20 cellular contexts compared by ENCODE assay signal in the genomic region with DNA sequence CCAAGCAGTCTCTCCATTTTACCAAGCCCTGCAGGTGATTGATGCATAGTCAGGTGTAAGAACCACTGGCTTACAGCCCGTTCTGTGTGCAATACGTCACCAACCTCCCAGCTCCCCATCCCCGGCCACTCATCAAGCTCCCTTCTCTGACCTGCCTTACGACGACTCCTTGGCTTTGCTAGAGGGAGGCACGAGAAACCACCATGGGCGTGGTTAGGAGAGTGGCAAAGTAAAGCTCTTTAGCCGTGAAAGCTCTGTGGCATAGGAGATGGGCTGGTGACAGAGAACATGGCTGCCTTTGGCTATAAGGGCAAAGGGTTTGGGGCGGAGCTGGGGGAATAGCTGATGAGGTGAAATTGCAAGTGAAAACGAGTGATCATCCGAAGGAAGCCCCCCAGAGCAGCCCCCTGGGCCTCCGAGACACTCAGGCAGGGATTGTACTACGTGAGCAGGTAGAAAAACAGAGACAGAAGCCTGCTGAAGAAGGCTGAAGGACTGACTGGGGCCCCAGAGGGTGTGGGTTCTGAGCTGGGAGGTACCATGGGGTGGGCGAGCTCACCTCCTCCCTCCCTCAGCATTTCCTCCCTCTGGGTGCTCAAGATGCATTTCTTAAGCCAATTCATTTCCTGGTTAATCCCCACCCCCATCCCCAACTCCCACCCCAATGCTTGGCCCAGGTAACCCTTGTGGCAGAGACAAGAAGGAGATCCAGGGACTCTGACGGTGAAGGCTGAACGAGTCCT.
DNase-seq lines count a peak whose midpoint lies in the region; ATAC-seq and TF ChIP-seq lines count a peak whose summit lies in the region.
"Had no signal": no experiment of that assay in that cellular context is flagged by ENCODE, and none has a peak within 500 bp of the region (broad histone marks: within the 10 kb centered on the region; RNA-seq: fewer than 3 reads in every experiment).

No MANE protein-coding gene starts in this region.

- H3K4me3 ChIP-seq in GM23338 (no peak overlapping the region), sigmoid colon (no peak overlapping the region)
- H3K4me3 ChIP-seq: HAP-1, PC-9, SJCRH30 had no signal

- no peaks in the 10 kb centered on the region for H3K27me3 ChIP-seq in GM23338 (ENCODE audit: insufficient read depth)
- H3K27me3 ChIP-seq in sigmoid colon: no peaks in the 10 kb centered on the region
- H3K27me3 ChIP-seq: SJCRH30 had no signal

- H4K20me1 ChIP-seq in GM23338 (replicated peaks; ENCODE audit: insufficient read depth): no peaks in the 10 kb centered on the region

- no peaks in the 10 kb centered on the region for H3K36me3 Mint-ChIP-seq in GM23338 (ENCODE audit: low read depth)
- H3K36me3 Mint-ChIP-seq: CD14-positive monocyte, IgD-negative memory B cell had no signal

- H3K9me2 ChIP-seq in GM23338 (ENCODE audit: insufficient read depth): no peaks in the 10 kb centered on the region

- no peak for TF ChIP-seq POLR2A in sigmoid colon (IDR thresholded peaks at IDR 0.05)

- TF ChIP-seq CTCF in GM23338 (conservative IDR thresholded peaks at IDR 0.05; ENCODE audit: low read depth in 2 of 2): no peak
- TF ChIP-seq CTCF in sigmoid colon (IDR thresholded peaks at IDR 0.05): no peak

- H3K36me3 ChIP-seq in GM23338 (ENCODE audit: insufficient read depth) (no peaks in the 10 kb centered on the region), KOPT-K1 (ENCODE audit: insufficient read depth, low read length) (no peaks in the 10 kb centered on the region), sigmoid colon (no peaks in the 10 kb centered on the region)
- H3K36me3 ChIP-seq: HAP-1, SJCRH30 had no signal

- intact Hi-C loops in sigmoid colon (cut with DNase I): no loop called here

- no peaks in the 10 kb centered on the region for H3K9me3 ChIP-seq in KOPT-K1 (ENCODE audit: insufficient read depth, low read length, poor library complexity, severe bottlenecking)
- H3K9me3 ChIP-seq in sigmoid colon: no peaks in the 10 kb centered on the region
- H3K9me3 ChIP-seq: HAP-1, SJCRH30 had no signal

- H3K4me1 ChIP-seq in GM23338 (ENCODE audit: insufficient read depth) (peaks cover 2% of the 10 kb centered on the region; the same call in 1 of the 2 replicates), sigmoid colon (no peaks in the 10 kb centered on the region)
- H3K4me1 ChIP-seq: HAP-1, SJCRH30 had no signal

- no peaks in the 10 kb centered on the region for H3K9me3 Mint-ChIP-seq in GM23338
- H3K9me3 Mint-ChIP-seq: IgD-negative memory B cell had no signal

- no peak overlapping the region for H3K4me2 ChIP-seq in GM23338
- H3K4me2 ChIP-seq: PC-9 had no signal

- H3K4me3 Mint-ChIP-seq in GM23338: no peak overlapping the region
- H3K4me3 Mint-ChIP-seq: IgD-negative memory B cell had no signal

- ATAC-seq in GM23338 (no peak; the same call in 2 of the 3 replicates), esophagus mucosa (peak; percentile 12), HG02840 (IDR thresholded peaks at IDR 0.05; ENCODE audit: low FRiP score, unreplicated experiment) (no peak), HG03045 (IDR thresholded peaks at IDR 0.05; ENCODE audit: unreplicated experiment) (no peak)

- H3K4me1 Mint-ChIP-seq in GM23338: peaks cover 10% of the 10 kb centered on the region
- H3K4me1 Mint-ChIP-seq: IgD-negative memory B cell had no signal

- no peaks in the 10 kb centered on the region for H3K79me2 ChIP-seq in GM23338 (replicated peaks; ENCODE audit: insufficient read depth)

- peak overlapping the region; percentile 69; the same call in 1 of the 2 replicates for H2AFZ ChIP-seq in GM23338
- H2AFZ ChIP-seq: PC-9 had no signal

- TF ChIP-seq EP300 in sigmoid colon (IDR thresholded peaks at IDR 0.05): no peak

- H3F3A ChIP-seq in GM23338 (replicated peaks; ENCODE audit: low read depth): no peaks in the 10 kb centered on the region

- no peak overlapping the region for H3K27ac Mint-ChIP-seq in GM23338
- H3K27ac Mint-ChIP-seq: IgD-negative memory B cell had no signal

- H3K27ac ChIP-seq in GM23338 (ENCODE audit: low read depth) (no peak overlapping the region), KOPT-K1 (ENCODE audit: low read depth, low read length, poor library complexity, severe bottlenecking) (peak overlapping the region; percentile 91), sigmoid colon (no peak overlapping the region)
- H3K27ac ChIP-seq: HL-60, PC-9, SJCRH30 had no signal

- WGBS in sigmoid colon, 2 donors: 86 to 91% methylated on average over 16 of the region's 16 CpGs

- DNase-seq in GM23338 (ENCODE audit: low spot score): no peak
- DNase-seq in sigmoid colon: peak; percentile 34
- no peak for DNase-seq in LoVo (ENCODE audit: low spot score)
- DNase-seq: ACHN, DMS 273 treated with DMSO at 0.1 percent for 48 hours, DND-41, NCI-H1105, NCI-H2081 treated with DMSO at 0.1 percent for 48 hours, NCI-H510A treated with DMSO at 0.1 percent for 48 hours, NCI-H82, PC-9, SJCRH30 had no signal

- H3K27me3 Mint-ChIP-seq in GM23338 (ENCODE audit: insufficient read depth, low read depth, poor library complexity): peaks cover 8% of the 10 kb centered on the region

TF ChIP-seq in GM23338, 12 proteins besides CTCF, POLR2A, EP300 and RAD21:
- TF ChIP-seq EZH2 (IDR thresholded peaks at IDR 0.05; ENCODE audit: low read depth, unreplicated experiment) (no peak), STAT1 (IDR thresholded peaks at IDR 0.05; ENCODE audit: unreplicated experiment) (no peak), ZNF114 (CRISPR knock-in tag; IDR thresholded peaks at IDR 0.05) (no peak), EZH2phosphoT487 (IDR thresholded peaks at IDR 0.05; ENCODE audit: unreplicated experiment) (no peak)
- TF ChIP-seq, protein P1, sequence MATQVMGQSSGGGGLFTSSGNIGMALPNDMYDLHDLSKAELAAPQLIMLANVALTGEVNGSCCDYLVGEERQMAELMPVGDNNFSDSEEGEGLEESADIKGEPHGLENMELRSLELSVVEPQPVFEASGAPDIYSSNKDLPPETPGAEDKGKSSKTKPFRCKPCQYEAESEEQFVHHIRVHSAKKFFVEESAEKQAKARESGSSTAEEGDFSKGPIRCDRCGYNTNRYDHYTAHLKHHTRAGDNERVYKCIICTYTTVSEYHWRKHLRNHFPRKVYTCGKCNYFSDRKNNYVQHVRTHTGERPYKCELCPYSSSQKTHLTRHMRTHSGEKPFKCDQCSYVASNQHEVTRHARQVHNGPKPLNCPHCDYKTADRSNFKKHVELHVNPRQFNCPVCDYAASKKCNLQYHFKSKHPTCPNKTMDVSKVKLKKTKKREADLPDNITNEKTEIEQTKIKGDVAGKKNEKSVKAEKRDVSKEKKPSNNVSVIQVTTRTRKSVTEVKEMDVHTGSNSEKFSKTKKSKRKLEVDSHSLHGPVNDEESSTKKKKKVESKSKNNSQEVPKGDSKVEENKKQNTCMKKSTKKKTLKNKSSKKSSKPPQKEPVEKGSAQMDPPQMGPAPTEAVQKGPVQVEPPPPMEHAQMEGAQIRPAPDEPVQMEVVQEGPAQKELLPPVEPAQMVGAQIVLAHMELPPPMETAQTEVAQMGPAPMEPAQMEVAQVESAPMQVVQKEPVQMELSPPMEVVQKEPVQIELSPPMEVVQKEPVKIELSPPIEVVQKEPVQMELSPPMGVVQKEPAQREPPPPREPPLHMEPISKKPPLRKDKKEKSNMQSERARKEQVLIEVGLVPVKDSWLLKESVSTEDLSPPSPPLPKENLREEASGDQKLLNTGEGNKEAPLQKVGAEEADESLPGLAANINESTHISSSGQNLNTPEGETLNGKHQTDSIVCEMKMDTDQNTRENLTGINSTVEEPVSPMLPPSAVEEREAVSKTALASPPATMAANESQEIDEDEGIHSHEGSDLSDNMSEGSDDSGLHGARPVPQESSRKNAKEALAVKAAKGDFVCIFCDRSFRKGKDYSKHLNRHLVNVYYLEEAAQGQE (IDR thresholded peaks at IDR 0.05; ENCODE audit: unreplicated experiment): no peak
TF ChIP-seq in GM23338: peak in this region for 0.
